ENCODE assay signal across 23 cellular contexts in genomic region chr1:24185056-24185455, GRCh38. TPM values are rescaled to one million over a fixed set of nuclear protein-coding genes. Genes with fewer than 3 reads are reported as not detected.
"Had no signal": no experiment of that assay in that cellular context is flagged by ENCODE, and none has a peak within 500 bp of the region (broad histone marks: within the 10 kb centered on the region; RNA-seq: fewer than 3 reads in every experiment).

No MANE protein-coding gene starts in this region.

- H3K9me3 ChIP-seq: body of pancreas, sigmoid colon, spleen, thyroid gland had no signal

- H3K4me3 Mint-ChIP-seq: activated CD8-positive, alpha-beta memory T cell treated with anti-CD3 and anti-CD28 coated beads, Interleukin-2, amount 10 ng/mL, durations not matched to agents 7 days and 5 days; activated naive CD8-positive, alpha-beta T cell treated with anti-CD3 and anti-CD28 coated beads for 36 hours; mesothelial cell of epicardium had no signal

- H3K27me3 Mint-ChIP-seq: activated CD8-positive, alpha-beta memory T cell treated with anti-CD3 and anti-CD28 coated beads, Interleukin-2, amount 10 ng/mL, durations not matched to agents 7 days and 5 days; activated naive CD8-positive, alpha-beta T cell treated with anti-CD3 and anti-CD28 coated beads for 36 hours had no signal

- H3K36me3 Mint-ChIP-seq: mesothelial cell of epicardium had no signal

- H3K9me3 Mint-ChIP-seq: activated CD4-positive, alpha-beta memory T cell treated with anti-CD3 and anti-CD28 coated beads, Interleukin-2, amount 10 ng/mL, durations not matched to agents 7 days and 5 days; activated naive CD8-positive, alpha-beta T cell treated with anti-CD3 and anti-CD28 coated beads for 36 hours; mesothelial cell of epicardium; nephron had no signal

- H3K27ac Mint-ChIP-seq: activated CD4-positive, alpha-beta memory T cell treated with anti-CD3 and anti-CD28 coated beads, Interleukin-2, amount 10 ng/mL, durations not matched to agents 7 days and 5 days; activated CD8-positive, alpha-beta memory T cell treated with anti-CD3 and anti-CD28 coated beads, Interleukin-2, amount 10 ng/mL, durations not matched to agents 7 days and 5 days; activated naive CD8-positive, alpha-beta T cell treated with anti-CD3 and anti-CD28 coated beads for 36 hours; nephron had no signal

- H3K27ac ChIP-seq: foreskin keratinocyte, sigmoid colon, thyroid gland had no signal

- H3K36me3 ChIP-seq: sigmoid colon, spleen, thyroid gland had no signal

- DNase-seq: activated CD4-positive, alpha-beta memory T cell treated with anti-CD3 and anti-CD28 coated beads, Interleukin-2, amount 10 ng/mL, durations not matched to agents 7 days and 5 days; activated CD4-positive, alpha-beta T cell treated with anti-CD3 and anti-CD28 coated beads for 4 hours; activated CD8-positive, alpha-beta memory T cell treated with anti-CD3 and anti-CD28 coated beads, Interleukin-2, amount 10 ng/mL, durations not matched to agents 7 days and 5 days; activated naive CD4-positive, alpha-beta T cell; activated naive CD8-positive, alpha-beta T cell treated with anti-CD3 and anti-CD28 coated beads for 36 hours; amniotic stem cell; body of pancreas; central memory CD4-positive, alpha-beta T cell; foreskin keratinocyte; hypothalamus; islet precursor cell; left colon; nucleus accumbens; sigmoid colon; spleen; stimulated activated naive CD4-positive, alpha-beta T cell treated with Interleukin-2 at 50 U/mL for 16 hours; T-helper 2 cell; thyroid gland had no signal

- H3K4me3 ChIP-seq: body of pancreas, lung, sigmoid colon, thyroid gland had no signal

- H3K27me3 ChIP-seq: body of pancreas, foreskin keratinocyte, thyroid gland had no signal

- ATAC-seq: activated CD8-positive, alpha-beta memory T cell treated with anti-CD3 and anti-CD28 coated beads, Interleukin-2, amount 10 ng/mL, durations not matched to agents 7 days and 5 days; body of pancreas; foreskin keratinocyte had no signal

RNA-seq across cellular contexts. Expression of gene IL22RA1, which starts 42.1 kb away (rescaled TPM):
- total RNA-seq: activated CD4-positive, alpha-beta memory T cell treated with anti-CD3 and anti-CD28 coated beads, Interleukin-2, amount 10 ng/mL, durations not matched to agents 7 days and 5 days; activated naive CD8-positive, alpha-beta T cell treated with anti-CD3 and anti-CD28 coated beads for 36 hours; epithelial cell of proximal tubule; spleen; urinary bladder had no signal
